ENCODE assay signal across 27 cellular contexts in the genomic region with DNA sequence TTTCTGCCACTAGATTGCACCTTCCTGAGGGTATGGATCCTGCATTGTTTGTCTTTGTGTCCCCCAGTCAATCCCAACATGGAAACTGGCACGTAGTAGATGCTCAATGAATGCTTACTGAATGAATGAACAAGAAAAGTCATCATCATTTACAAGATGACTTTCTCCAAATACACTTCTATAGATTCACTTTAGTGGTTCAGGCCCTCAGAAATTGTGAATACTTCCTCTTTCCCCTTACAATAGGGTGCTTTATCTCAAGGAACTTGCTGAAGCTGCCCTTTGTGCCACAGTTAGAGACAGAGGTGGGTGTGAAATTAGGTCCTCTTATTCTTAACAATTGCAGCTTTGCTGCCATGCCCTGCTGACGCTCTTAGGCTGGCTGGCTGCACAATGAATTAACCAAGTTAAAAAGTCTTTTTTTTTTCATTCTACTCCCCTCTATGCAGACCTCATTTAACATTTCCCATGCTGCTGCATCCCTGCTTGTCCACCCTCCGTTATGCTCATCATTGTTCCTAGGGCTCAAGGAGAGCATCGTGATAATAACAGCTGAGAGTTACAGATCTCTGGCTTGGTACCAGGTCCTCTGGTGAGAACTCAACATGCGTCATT.
"Had no signal": no experiment of that assay in that cellular context is flagged by ENCODE, and none has a peak within 500 bp of the region (broad histone marks: within the 10 kb centered on the region; RNA-seq: fewer than 3 reads in every experiment).

No MANE protein-coding gene starts in this region.

- H3K4me3 Mint-ChIP-seq: activated CD4-positive, alpha-beta memory T cell treated with anti-CD3 and anti-CD28 coated beads, Interleukin-2, amount 10 ng/mL, durations not matched to agents 7 days and 5 days; activated CD8-positive, alpha-beta memory T cell treated with anti-CD3 and anti-CD28 coated beads, Interleukin-2, amount 10 ng/mL, durations not matched to agents 7 days and 5 days; activated naive CD4-positive, alpha-beta T cell treated with anti-CD3 and anti-CD28 coated beads for 36 hours; brain; T-helper 1 cell treated with Interleukin-12 subunit alpha and Interleukin-12 subunit beta and Interleukin-4 antibody, amounts not matched to agents 30 μg/mL and 1 μg/mL, for 36 hours; T-helper 2 cell treated with Interferon-gamma antibody and Interleukin-4, amounts not matched to agents 5 μg/mL and 100 μg/mL, for 36 hours had no signal

- DNase-seq: activated CD4-positive, alpha-beta memory T cell treated with anti-CD3 and anti-CD28 coated beads, Interleukin-2, amount 10 ng/mL, durations not matched to agents 7 days and 5 days; activated CD4-positive, alpha-beta T cell treated with anti-CD3 and anti-CD28 coated beads for 1 hour; activated CD4-positive, alpha-beta T cell treated with anti-CD3 and anti-CD28 coated beads for 48 hours; activated CD4-positive, CD25-positive, alpha-beta regulatory T cell; activated CD8-positive, alpha-beta memory T cell treated with anti-CD3 and anti-CD28 coated beads for 24 hours; activated CD8-positive, alpha-beta memory T cell treated with anti-CD3 and anti-CD28 coated beads, Interleukin-2, amount 10 ng/mL, durations not matched to agents 7 days and 5 days; activated gamma-delta T cell treated with Interleukin-2 at 50 U/mL for 16 hours; activated naive CD4-positive, alpha-beta T cell treated with anti-CD3 and anti-CD28 coated beads for 36 hours; activated T-cell treated with anti-CD3 and anti-CD28 coated beads, Interleukin-2, amount 50 U/mL, for 1 hour; anterior cingulate cortex; caudate nucleus; cerebellar nuclear complex; NCI-H1048; NCI-H1105 treated with DMSO at 0.1 percent for 48 hours; NCI-H1436; NCI-H1694; NCI-H1930; NCI-H2081 treated with DMSO at 0.1 percent for 48 hours; NCI-H345; NCI-H524 treated with DMSO at 0.1 percent for 48 hours; Right ventricle myocardium superior; WERI-Rb-1 had no signal

- ATAC-seq: activated CD8-positive, alpha-beta memory T cell treated with anti-CD3 and anti-CD28 coated beads, Interleukin-2, amount 10 ng/mL, durations not matched to agents 7 days and 5 days; activated naive CD4-positive, alpha-beta T cell treated with anti-CD3 and anti-CD28 coated beads, Interleukin-2, amount 50 U/mL, for 72 hours had no signal

- H3K9me3 Mint-ChIP-seq: activated CD4-positive, alpha-beta memory T cell treated with anti-CD3 and anti-CD28 coated beads, Interleukin-2, amount 10 ng/mL, durations not matched to agents 7 days and 5 days; activated naive CD4-positive, alpha-beta T cell treated with anti-CD3 and anti-CD28 coated beads for 36 hours; activated naive CD4-positive, alpha-beta T cell treated with anti-CD3 and anti-CD28 coated beads, Interleukin-2, amount 50 U/mL, for 72 hours; activated T-helper 2 cell treated with anti-CD3 and anti-CD28 coated beads, Interferon-gamma antibody, Interleukin-2, Interleukin-4, amounts not matched to agents 10 μg/mL and 5 μg/mL and 100 μg/mL, durations not matched to agents 14 hours and 24 hours and 36 hours; T-helper 1 cell treated with Interleukin-12 subunit alpha and Interleukin-12 subunit beta and Interleukin-4 antibody, amounts not matched to agents 30 μg/mL and 1 μg/mL, for 36 hours; T-helper 2 cell treated with Interferon-gamma antibody and Interleukin-4, amounts not matched to agents 5 μg/mL and 100 μg/mL, for 36 hours had no signal

- H3K27ac Mint-ChIP-seq: activated CD4-positive, alpha-beta memory T cell treated with anti-CD3 and anti-CD28 coated beads, Interleukin-2, amount 10 ng/mL, durations not matched to agents 7 days and 5 days; activated CD8-positive, alpha-beta memory T cell treated with anti-CD3 and anti-CD28 coated beads, Interleukin-2, amount 10 ng/mL, durations not matched to agents 7 days and 5 days; activated naive CD4-positive, alpha-beta T cell treated with anti-CD3 and anti-CD28 coated beads for 36 hours; activated naive CD4-positive, alpha-beta T cell treated with anti-CD3 and anti-CD28 coated beads, Interleukin-2, amount 50 U/mL, for 72 hours; activated T-helper 2 cell treated with anti-CD3 and anti-CD28 coated beads, Interferon-gamma antibody, Interleukin-2, Interleukin-4, amounts not matched to agents 10 μg/mL and 5 μg/mL and 100 μg/mL, durations not matched to agents 14 hours and 24 hours and 36 hours; brain; T-helper 1 cell treated with Interleukin-12 subunit alpha and Interleukin-12 subunit beta and Interleukin-4 antibody, amounts not matched to agents 30 μg/mL and 1 μg/mL, for 36 hours; T-helper 2 cell treated with Interferon-gamma antibody and Interleukin-4, amounts not matched to agents 5 μg/mL and 100 μg/mL, for 36 hours had no signal

- H3K4me1 Mint-ChIP-seq: activated CD4-positive, alpha-beta memory T cell treated with anti-CD3 and anti-CD28 coated beads, Interleukin-2, amount 10 ng/mL, durations not matched to agents 7 days and 5 days; activated CD8-positive, alpha-beta memory T cell treated with anti-CD3 and anti-CD28 coated beads, Interleukin-2, amount 10 ng/mL, durations not matched to agents 7 days and 5 days; brain had no signal

- H3K36me3 Mint-ChIP-seq: activated CD8-positive, alpha-beta memory T cell treated with anti-CD3 and anti-CD28 coated beads, Interleukin-2, amount 10 ng/mL, durations not matched to agents 7 days and 5 days; activated naive CD4-positive, alpha-beta T cell treated with anti-CD3 and anti-CD28 coated beads, Interleukin-2, amount 50 U/mL, for 72 hours; brain had no signal
